ENCODE assay signal across 17 cellular contexts in the genomic region with DNA sequence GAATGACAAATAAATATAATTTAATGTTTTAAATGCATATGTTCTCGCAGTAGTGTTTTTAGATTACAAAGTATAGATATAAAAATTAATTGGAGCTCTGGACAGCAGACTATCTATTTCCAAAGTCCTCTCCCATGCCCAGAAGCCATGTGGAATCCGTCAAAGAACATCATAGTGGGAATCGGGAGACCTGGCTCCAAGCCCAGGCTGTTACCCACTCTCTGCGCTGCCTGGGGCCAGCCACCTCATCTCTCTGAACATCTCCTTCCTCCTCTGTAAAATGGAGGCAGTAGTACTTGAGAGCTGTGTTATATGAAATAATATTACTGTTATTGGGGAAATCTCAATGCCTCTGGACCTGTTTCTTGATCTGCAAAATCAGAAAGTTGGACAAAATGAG. TPM values are rescaled to one million over a fixed set of nuclear protein-coding genes. Genes with fewer than 3 reads are reported as not detected.
DNase-seq lines count a peak whose midpoint lies in the region; ATAC-seq and TF ChIP-seq lines count a peak whose summit lies in the region.
"Had no signal": no experiment of that assay in that cellular context is flagged by ENCODE, and none has a peak within 500 bp of the region (broad histone marks: within the 10 kb centered on the region; RNA-seq: fewer than 3 reads in every experiment).

No MANE protein-coding gene starts in this region.

- H3K27ac Mint-ChIP-seq in HFFc6: no peak overlapping the region

- H3K4me3 ChIP-seq in BE2C (ENCODE audit: low read depth, low read length) (no peak overlapping the region), SK-N-MC (no peak overlapping the region), fibroblast of mammary gland (ENCODE audit: control insufficient read depth, low read depth, low read length) (no peak overlapping the region)
- H3K4me3 ChIP-seq: BLaER1, SJSA1 had no signal

- H3K36me3 ChIP-seq in BE2C: no peaks in the 10 kb centered on the region
- no peaks in the 10 kb centered on the region for H3K36me3 ChIP-seq in SK-N-MC (ENCODE audit: insufficient read depth, low read length)
- H3K36me3 ChIP-seq: BLaER1, SJSA1 had no signal

- ATAC-seq in HG03571 (IDR thresholded peaks at IDR 0.05; ENCODE audit: unreplicated experiment): no peak
- ATAC-seq: HepG2 had no signal

- H3K4me1 Mint-ChIP-seq in HFFc6 (ENCODE audit: low read depth): peaks cover 11% of the 10 kb centered on the region; the same call in 1 of the 2 replicates

- H3K27me3 ChIP-seq in BE2C: no peaks in the 10 kb centered on the region
- H3K27me3 ChIP-seq: BLaER1 had no signal

- peaks cover 21% of the 10 kb centered on the region for H3K27me3 Mint-ChIP-seq in HFFc6 (ENCODE audit: insufficient read depth)

- H3K36me3 Mint-ChIP-seq in HFFc6 (ENCODE audit: low read depth): no peaks in the 10 kb centered on the region

- no peaks in the 10 kb centered on the region for H3K9me3 ChIP-seq in BE2C
- no peaks in the 10 kb centered on the region for H3K9me3 ChIP-seq in SK-N-MC (ENCODE audit: low read depth, low read length)
- H3K9me3 ChIP-seq: BLaER1, SJSA1 had no signal

- peaks cover 30% of the 10 kb centered on the region for H3K4me1 ChIP-seq in BE2C
- H3K4me1 ChIP-seq: BLaER1, SJSA1 had no signal

- no peak overlapping the region for H3K4me3 Mint-ChIP-seq in HFFc6

- no peaks in the 10 kb centered on the region for H3K9me3 Mint-ChIP-seq in HFFc6

- peak overlapping the region; percentile 33; the same call in 1 of the 2 replicates for H3K27ac ChIP-seq in SK-N-MC
- H3K27ac ChIP-seq: BLaER1, SJSA1 had no signal

- DNase-seq in BE2C: peak; percentile 93
- peak; percentile 22 for DNase-seq in HFFc6
- no peak for DNase-seq in SK-N-MC (ENCODE audit: low read depth, low spot score)
- DNase-seq in fibroblast of mammary gland (ENCODE audit: low read depth): peak; percentile 32
- DNase-seq in DMS79 treated with DMSO at 0.1 percent for 48 hours (lab: John Stamatoyannopoulos, UW): no peak
- no peak for DNase-seq in stimulated activated naive CD4-positive, alpha-beta T cell (lab: John Stamatoyannopoulos, UW)
- no peak for DNase-seq in midbrain (lab: John Stamatoyannopoulos, UW)
- DNase-seq: DND-41, MM.1S, NCI-H1092 treated with DMSO at 0.1 percent for 48 hours, NCI-H446, NCI-H748 treated with DMSO at 0.1 percent for 48 hours, OCI-M1 had no signal

- no peak overlapping the region for H3K9ac ChIP-seq in SK-N-MC (ENCODE audit: insufficient read length)
- H3K9ac ChIP-seq: BLaER1 had no signal

- TF ChIP-seq CTCF in BE2C (IDR thresholded peaks at IDR 0.05; ENCODE audit: low read depth, low read length): no peak
- TF ChIP-seq CTCF in HFFc6 (IDR thresholded peaks at IDR 0.05): no peak
- no peak for TF ChIP-seq CTCF in fibroblast of mammary gland (conservative IDR thresholded peaks at IDR 0.05; ENCODE audit: control insufficient read depth, insufficient read depth, low read depth, low read length)

RNA-seq across cellular contexts. Expression of a gene that starts 58.1 kb away (rescaled TPM):
- 104 TPM for polyA plus RNA-seq in BE2C (2012; ENCODE audit: insufficient read depth, insufficient read length, low read depth)
- total RNA-seq in HFFc6 (2021; fragmentation: NEBNext Ultra II Directional; extraction: Animal tissue kit (Norgen Biotek cat#: 25700)): 10 to 100 TPM; 55.9 to 80.7 (median 71.7) TPM

Comparison
In these comparisons a context has a peak if more than half of its experiments do, and no peak if none do; other contexts are left out.
1. DNase-seq: peak in BE2C (single experiment), HFFc6 (single experiment) and fibroblast of mammary gland (single experiment); none in SK-N-MC (single experiment), DMS79 treated with DMSO at 0.1 percent for 48 hours (single experiment), stimulated activated naive CD4-positive, alpha-beta T cell (0 of 6) and midbrain (single experiment).